19 cellular contexts compared by ENCODE assay signal in genomic region chr11:60263434-60263833, GRCh38. TPM values are rescaled to one million over a fixed set of nuclear protein-coding genes. Genes with fewer than 3 reads are reported as not detected.
"Had no signal": no experiment of that assay in that cellular context is flagged by ENCODE, and none has a peak within 500 bp of the region (broad histone marks: within the 10 kb centered on the region; RNA-seq: fewer than 3 reads in every experiment).

No MANE protein-coding gene starts in this region.

- H3K4me3 ChIP-seq: prostate gland, suprapubic skin, upper lobe of left lung had no signal

- H3K36me3 Mint-ChIP-seq: activated naive CD8-positive, alpha-beta T cell; natural killer cell treated with Interleukin-12 subunit alpha and Interleukin-12 subunit beta and Interleukin-15 and Interleukin-18, amount 100 ng/mL, for 72 hours had no signal

- ATAC-seq: activated CD4-positive, CD25-positive, alpha-beta regulatory T cell treated with anti-CD3 and anti-CD28 coated beads, Interleukin-2, amount 50 U/mL, for 24 hours; activated T-cell treated with anti-CD3 and anti-CD28 coated beads, Interleukin-2, amount 50 U/mL, for 4 hours; esophagus mucosa; left colon; natural killer cell treated with Interleukin-12 subunit alpha and Interleukin-12 subunit beta and Interleukin-15 and Interleukin-18, amount 100 ng/mL, for 72 hours; sciatic nerve; stimulated activated naive CD8-positive, alpha-beta T cell treated with anti-CD3 and anti-CD28 coated beads, Interleukin-15, Interleukin-2, amounts not matched to agents 100 U/mL and 50 U/mL, for 24 hours had no signal

- H3K27me3 ChIP-seq: brain microvascular endothelial cell, suprapubic skin, upper lobe of left lung had no signal

- H3K9me3 Mint-ChIP-seq: activated T-cell treated with anti-CD3 and anti-CD28 coated beads, Interleukin-2, amount 50 U/mL, for 4 hours; natural killer cell treated with Interleukin-12 subunit alpha and Interleukin-12 subunit beta and Interleukin-15 and Interleukin-18, amount 100 ng/mL, for 72 hours; T-helper 1 cell treated with Interleukin-12 subunit alpha and Interleukin-12 subunit beta and Interleukin-4 antibody, amounts not matched to agents 30 μg/mL and 1 μg/mL, for 36 hours had no signal

- H3K27ac ChIP-seq: brain microvascular endothelial cell, prostate gland, suprapubic skin had no signal

- H3K4me3 Mint-ChIP-seq: activated naive CD8-positive, alpha-beta T cell; activated T-cell treated with anti-CD3 and anti-CD28 coated beads, Interleukin-2, amount 50 U/mL, for 4 hours; natural killer cell treated with Interleukin-12 subunit alpha and Interleukin-12 subunit beta and Interleukin-15 and Interleukin-18, amount 100 ng/mL, for 72 hours; T-helper 1 cell treated with Interleukin-12 subunit alpha and Interleukin-12 subunit beta and Interleukin-4 antibody, amounts not matched to agents 30 μg/mL and 1 μg/mL, for 36 hours had no signal

- H3K27ac Mint-ChIP-seq: activated naive CD8-positive, alpha-beta T cell; natural killer cell treated with Interleukin-12 subunit alpha and Interleukin-12 subunit beta and Interleukin-15 and Interleukin-18, amount 100 ng/mL, for 72 hours; T-helper 1 cell treated with Interleukin-12 subunit alpha and Interleukin-12 subunit beta and Interleukin-4 antibody, amounts not matched to agents 30 μg/mL and 1 μg/mL, for 36 hours had no signal

- H3K4me1 ChIP-seq: prostate gland, suprapubic skin, upper lobe of left lung had no signal

- DNase-seq: activated CD4-positive, alpha-beta T cell treated with anti-CD3 and anti-CD28 coated beads, Interleukin-2, amount 50 U/mL, for 48 hours; activated effector memory CD4-positive, alpha-beta T cell treated with anti-CD3 and anti-CD28 coated beads, Interleukin-2, amount 50 U/mL, for 16 hours; activated T-cell treated with anti-CD3 and anti-CD28 coated beads, Interleukin-2, amount 50 U/mL, for 4 hours; brain microvascular endothelial cell; left colon; mesenchymal stem cell; nucleus accumbens; stimulated activated CD4-positive, alpha-beta T cell treated with anti-CD3 and anti-CD28 coated beads, Interleukin-2, amount 100 ng/mL, for 24 hours; stimulated activated naive CD8-positive, alpha-beta T cell treated with anti-CD3 and anti-CD28 coated beads, Interleukin-15, Interleukin-2, amounts not matched to agents 100 U/mL and 50 U/mL, for 24 hours; upper lobe of left lung had no signal

- H3K9me3 ChIP-seq: prostate gland, suprapubic skin, upper lobe of left lung had no signal

- H3K36me3 ChIP-seq: brain microvascular endothelial cell, prostate gland, suprapubic skin, upper lobe of left lung had no signal

RNA-seq across cellular contexts. Expression of gene MS4A4A, which starts 17.0 kb away (rescaled TPM):
- total RNA-seq: activated T-cell treated with anti-CD3 and anti-CD28 coated beads, Interleukin-2, amount 50 U/mL, for 4 hours; chondrocyte; natural killer cell treated with Interleukin-12 subunit alpha and Interleukin-12 subunit beta and Interleukin-15 and Interleukin-18, amount 100 ng/mL, for 72 hours had no signal

RNA-seq across cellular contexts. Expression of gene MS4A4E, which starts 20.5 kb away (rescaled TPM):
- total RNA-seq: activated T-cell treated with anti-CD3 and anti-CD28 coated beads, Interleukin-2, amount 50 U/mL, for 4 hours had no signal
